ENCODE assay signal across 9 cellular contexts in the genomic region with DNA sequence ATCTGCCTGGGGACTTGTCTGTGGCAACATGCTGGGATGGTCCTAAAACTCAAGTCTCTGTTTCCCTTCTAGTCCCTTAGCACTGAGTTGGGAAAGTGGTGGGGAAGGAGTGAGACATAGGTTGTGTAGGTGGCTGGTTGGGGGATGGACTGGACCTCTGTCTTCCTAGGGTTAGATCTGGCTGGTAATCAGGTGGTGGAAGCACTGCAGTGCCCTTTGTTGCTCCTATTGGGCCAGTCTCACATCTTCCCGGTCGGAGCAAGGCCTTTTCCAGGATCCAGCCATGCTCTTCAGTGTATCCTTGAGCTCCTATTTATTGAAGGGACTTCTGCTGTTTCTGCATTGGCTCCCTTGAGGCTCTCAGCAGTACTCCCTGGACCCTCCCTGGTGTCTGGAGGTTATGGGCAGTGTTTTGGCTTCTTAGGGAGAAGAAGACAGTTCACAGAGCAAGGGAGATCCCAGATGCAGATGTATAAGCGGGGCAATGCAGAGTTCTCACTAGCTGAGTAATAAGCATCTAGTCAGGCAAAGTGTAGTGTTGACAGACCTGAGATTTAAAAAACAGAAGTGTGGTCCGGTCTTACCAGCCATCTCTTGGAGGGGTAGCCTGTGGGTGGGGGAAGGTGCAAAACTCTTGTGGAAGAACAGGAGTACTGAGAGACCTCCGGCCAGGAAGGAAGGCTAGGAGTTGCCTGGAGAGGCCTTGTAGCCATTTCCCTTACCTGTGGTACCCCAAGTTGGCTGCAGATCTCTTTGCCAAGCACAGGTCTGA. TPM values are rescaled to one million over a fixed set of nuclear protein-coding genes. Genes with fewer than 3 reads are reported as not detected.
DNase-seq lines count a peak whose midpoint lies in the region; ATAC-seq, FAIRE-seq and TF ChIP-seq lines count a peak whose summit lies in the region.
"Had no signal": no experiment of that assay in that cellular context is flagged by ENCODE, and none has a peak within 500 bp of the region (broad histone marks: within the 10 kb centered on the region; RNA-seq: fewer than 3 reads in every experiment).

No MANE protein-coding gene starts in this region.

- H3K79me2 ChIP-seq in HepG2 (ENCODE audit: insufficient read depth, low read length) = peaks cover 64% of the 10 kb centered on the region

- H2AFZ ChIP-seq in HepG2 (ENCODE audit: low read length) = no peak overlapping the region

- H3K27me3 ChIP-seq in cardiac muscle cell = no peaks in the 10 kb centered on the region
- H3K27me3 ChIP-seq in HepG2 (ENCODE audit: control insufficient read depth in 1 of 2, insufficient read depth in 2 of 2, low read length in 2 of 2) = no peaks in the 10 kb centered on the region; a peak in 1 of 5 replicates
- H3K27me3 ChIP-seq in upper lobe of left lung = no peaks in the 10 kb centered on the region

- H4K20me1 ChIP-seq in HepG2 (ENCODE audit: insufficient read depth, low read length) = peaks cover 38% of the 10 kb centered on the region

- H3K4me1 Mint-ChIP-seq in activated naive CD8-positive, alpha-beta T cell treated with anti-CD3 and anti-CD28 coated beads for 36 hours = peaks cover 39% of the 10 kb centered on the region

- in situ Hi-C loops in HepG2 (cut with HindIII; ENCODE audit: extremely low pct_ligation_motif_present, low pct_unique_long_range_greater_than_20kb) = no loop called here

- H3K27ac ChIP-seq in cardiac muscle cell (peak overlapping the region; percentile 96), HepG2 (ENCODE audit: extremely low read length, insufficient read depth, low read length) (peak overlapping the region; percentile 88), upper lobe of left lung (peak overlapping the region; percentile 87 to 98 (median 94))

- H3K36me3 Mint-ChIP-seq in activated naive CD8-positive, alpha-beta T cell treated with anti-CD3 and anti-CD28 coated beads for 36 hours = peaks cover 10% of the 10 kb centered on the region

- POLR2A ChIA-PET in HepG2 (lab: Yijun Ruan, JAX) = interaction anchor here (0.9 to 6.2 kb wide), 16 partner anchors 11 to 389 kb away, joined by 3 to 47 read pairs (median 5); a partner anchor contains a TSS

- H3K27me3 Mint-ChIP-seq in activated naive CD8-positive, alpha-beta T cell treated with anti-CD3 and anti-CD28 coated beads for 36 hours = no peaks in the 10 kb centered on the region

- TF ChIP-seq EP300 in HepG2 (IDR thresholded peaks at IDR 0.05; ENCODE audit: low read depth in 2 of 2, low read length in 2 of 2) = no peak
- TF ChIP-seq EP300 in HepG2 (CRISPR knock-in tag; IDR thresholded peaks at IDR 0.05; ENCODE audit: borderline replicate concordance) = no peak
- no peak for TF ChIP-seq EP300 in upper lobe of left lung (IDR thresholded peaks at IDR 0.05)

- H3K27ac Mint-ChIP-seq in activated naive CD8-positive, alpha-beta T cell treated with anti-CD3 and anti-CD28 coated beads for 36 hours = peak overlapping the region; percentile 88

- no peaks in the 10 kb centered on the region for H3K9me3 Mint-ChIP-seq in activated naive CD8-positive, alpha-beta T cell treated with anti-CD3 and anti-CD28 coated beads for 36 hours

- peak overlapping the region; percentile 85 for H3K4me3 Mint-ChIP-seq in activated naive CD8-positive, alpha-beta T cell treated with anti-CD3 and anti-CD28 coated beads for 36 hours

- no peaks in the 10 kb centered on the region for H3K36me3 ChIP-seq in cardiac muscle cell
- peaks cover 0 to 4% of the 10 kb centered on the region in 2 experiments; a peak in 3 of 5 replicates for H3K36me3 ChIP-seq in HepG2 (replicated peaks in 1 of 2; ENCODE audit: control insufficient read depth in 1 of 2, insufficient read depth in 2 of 2, low read length in 2 of 2)
- H3K36me3 ChIP-seq in upper lobe of left lung = no peaks in the 10 kb centered on the region

- TF ChIP-seq CTCF in cardiac muscle cell (IDR thresholded peaks at IDR 0.05; ENCODE audit: low read depth, low read length) = no peak
- TF ChIP-seq CTCF in HepG2 (CRISPR knock-in tag; IDR thresholded peaks at IDR 0.05) = no peak
- TF ChIP-seq CTCF in upper lobe of left lung (IDR thresholded peaks at IDR 0.05) = no peak

- peak overlapping the region; percentile 89 for H3K4me2 ChIP-seq in HepG2 (ENCODE audit: low read depth, low read length)

- intact Hi-C loops in cardiac septum (cut with DNase I) = loop anchor here (2.0 kb wide), 1 partner anchor 17 kb away; no protein-coding TSS in a partner anchor
- intact Hi-C loops in HepG2 (cut with micrococcal nuclease; ENCODE audit: unreplicated experiment) = loop anchor here (1.0 kb wide), 2 partner anchors 12 to 29 kb away; no protein-coding TSS in a partner anchor

- H3K9me3 ChIP-seq in cardiac muscle cell (ENCODE audit: low read depth) (no peaks in the 10 kb centered on the region), HepG2 (ENCODE audit: low read length) (no peaks in the 10 kb centered on the region), upper lobe of left lung (no peaks in the 10 kb centered on the region)

- peak overlapping the region; percentile 99 for H3K9ac ChIP-seq in HepG2 (ENCODE audit: insufficient read depth, low read depth, low read length)

- DNase-seq in cardiac muscle cell (ENCODE audit: low read depth in 1 of 2, low spot score in 1 of 2) = no peak
- DNase-seq in cardiac septum (ENCODE audit: low spot score) = no peak
- no peak for DNase-seq in activated naive CD8-positive, alpha-beta T cell treated with anti-CD3 and anti-CD28 coated beads for 36 hours
- no peak for DNase-seq in HepG2 (ENCODE audit: low spot score)
- DNase-seq in upper lobe of left lung = no peak
- no peak for DNase-seq in NCI-H187 (lab: John Stamatoyannopoulos, UW)
- DNase-seq: activated CD8-positive, alpha-beta memory T cell treated with anti-CD3 and anti-CD28 coated beads, Interleukin-2, amount 50 U/mL, for 4 hours had no signal

- no peak for FAIRE-seq in HepG2 (lab: Jason Lieb, UNC)

- TF ChIP-seq POLR2A in HepG2 (IDR thresholded peaks at IDR 0.05; ENCODE audit: insufficient read depth in 1 of 2, low read depth in 2 of 2, low read length in 2 of 2) = no peak
- no peak for TF ChIP-seq POLR2A in upper lobe of left lung (IDR thresholded peaks at IDR 0.05)

- ATAC-seq in HepG2 (no peak), upper lobe of left lung (ENCODE audit: low FRiP score in 2 of 2) (no peak), GM19452 (IDR thresholded peaks at IDR 0.05; ENCODE audit: unreplicated experiment) (no peak), GM21786 (IDR thresholded peaks at IDR 0.05; ENCODE audit: unreplicated experiment) (no peak)

- H3K4me3 ChIP-seq in cardiac muscle cell = peak overlapping the region; percentile 72
- peak overlapping the region; percentile 97 to 99 (median 97) for H3K4me3 ChIP-seq in HepG2 (replicated peaks in 1 of 3; ENCODE audit: insufficient read depth in 1 of 3, low read depth in 2 of 3, low read length in 3 of 3)
- peak overlapping the region in 3 of 4 donors; percentile 73 to 97 (median 97) for H3K4me3 ChIP-seq in upper lobe of left lung

- BruUV-seq in HepG2 (replicated peaks; lab: Mats Ljungman, UMichigan) = no TSS peak

- H3K4me1 ChIP-seq in cardiac muscle cell (ENCODE audit: low read depth) (peaks cover 33% of the 10 kb centered on the region), HepG2 (ENCODE audit: insufficient read depth, low read length) (peaks cover 50% of the 10 kb centered on the region), upper lobe of left lung (peaks cover 44 to 60% (median 51%) of the 10 kb centered on the region in 4 donors)

- CTCF ChIA-PET in HepG2 (lab: Yijun Ruan, JAX; ENCODE audit: low intra/inter-chr PET ratio, low total read pairs) = interaction anchor here (1.5 kb wide), 1 partner anchor 29 kb away, joined by 5 read pairs; no protein-coding TSS in a partner anchor

- 60% methylated on average over 4 of the region's 5 CpGs for WGBS in HepG2 (ENCODE audit: low lambda C conversion rate)
- 67 to 70% methylated on average over 5 of the region's 5 CpGs for WGBS in upper lobe of left lung, 2 donors

- TF ChIP-seq RAD21 in HepG2 (CRISPR knock-in tag; IDR thresholded peaks at IDR 0.05) = no peak

RNA-seq across cellular contexts. Expression of a gene that starts 1.3 kb away (rescaled TPM):
- total RNA-seq in cardiac muscle cell (77.6 and 213 TPM in 2 replicates), cardiac septum (87.1 TPM), HepG2 (2016; rRNA removed; fragmentation: Illumina TruSeq; extraction: Trizol) (214 and 224 TPM in 2 replicates), upper lobe of left lung (100 to 1,000 TPM in 2 of 6 donors, 10 to 100 TPM in 4; 50.2 to 203 (median 78.3) TPM)
- polyA plus RNA-seq in cardiac muscle cell (220 and 235 TPM in 2 replicates), HepG2 (2011; rRNA removed) (168 and 198 TPM in 2 replicates)
- total RNA-seq in activated naive CD8-positive, alpha-beta T cell treated with anti-CD3 and anti-CD28 coated beads for 36 hours = 100 to 1,000 TPM; 174 to 181 TPM
- 79.7 and 100.0 TPM in 2 replicates for total RNA-seq in HepG2 (2016; cell fraction: cytosol; rRNA removed; fragmentation: Illumina TruSeq; extraction: Trizol; ENCODE audit: low read depth)
- total RNA-seq in HepG2 (2016; cell fraction: insoluble cytoplasmic fraction; rRNA removed; fragmentation: Illumina TruSeq; extraction: Trizol) = 209 and 229 TPM in 2 replicates
- 120 and 150 TPM in 2 replicates for total RNA-seq in HepG2 (2016; cell fraction: membrane; rRNA removed; fragmentation: Illumina TruSeq; extraction: Trizol)
- total RNA-seq in HepG2 (2016; cell fraction: nucleus; rRNA removed; fragmentation: Illumina TruSeq; extraction: Trizol) = 79.9 and 90.1 TPM in 2 replicates
- polyA plus RNA-seq in HepG2 (2011; cell fraction: cytosol; rRNA removed) = 212 and 299 TPM in 2 replicates
- 132 and 146 TPM in 2 replicates for polyA plus RNA-seq in HepG2 (2011; cell fraction: nucleus; rRNA removed)
- polyA plus RNA-seq in HepG2 (2012) = 140 and 216 TPM in 2 replicates
- polyA plus RNA-seq in HepG2 (2016; cell fraction: cytosol; fragmentation: Illumina TruSeq; extraction: Trizol; ENCODE audit: low read depth) = 108 and 138 TPM in 2 replicates
- polyA plus RNA-seq in HepG2 (2016; cell fraction: insoluble cytoplasmic fraction; fragmentation: Illumina TruSeq; extraction: Trizol; ENCODE audit: low read depth) = 277 and 305 TPM in 2 replicates
- 139 and 154 TPM in 2 replicates for polyA plus RNA-seq in HepG2 (2016; cell fraction: membrane; fragmentation: Illumina TruSeq; extraction: Trizol; ENCODE audit: low read depth)
- 173 and 182 TPM in 2 replicates for polyA plus RNA-seq in HepG2 (2016; cell fraction: nucleus; fragmentation: Illumina TruSeq; extraction: Trizol; ENCODE audit: insufficient read depth, low read depth)
- polyA minus RNA-seq in HepG2 (2011; rRNA and poly(A)+ RNA removed; ENCODE audit: low replicate concordance) = 366 and 394 TPM in 2 replicates
- polyA minus RNA-seq in HepG2 (2011; cell fraction: cytosol; rRNA and poly(A)+ RNA removed) = 157 and 165 TPM in 2 replicates
- polyA minus RNA-seq in HepG2 (2011; cell fraction: nucleus; rRNA and poly(A)+ RNA removed) = 60.0 and 81.7 TPM in 2 replicates

RNA-seq across cellular contexts. Expression of a gene that starts 2.0 kb away (rescaled TPM):
- total RNA-seq in cardiac muscle cell = 42.1 and 61.8 TPM in 2 replicates
- 65.2 and 70.2 TPM in 2 replicates for polyA plus RNA-seq in cardiac muscle cell
- total RNA-seq in cardiac septum = 27.9 TPM
- total RNA-seq in activated naive CD8-positive, alpha-beta T cell treated with anti-CD3 and anti-CD28 coated beads for 36 hours = 10 to 100 TPM; 42.2 to 42.4 TPM
- 24.8 and 43.3 TPM in 2 replicates for total RNA-seq in HepG2 (2016; rRNA removed; fragmentation: Illumina TruSeq; extraction: Trizol)
- total RNA-seq in HepG2 (2016; cell fraction: cytosol; rRNA removed; fragmentation: Illumina TruSeq; extraction: Trizol; ENCODE audit: low read depth) = 11.2 and 11.7 TPM in 2 replicates
- total RNA-seq in HepG2 (2016; cell fraction: insoluble cytoplasmic fraction; rRNA removed; fragmentation: Illumina TruSeq; extraction: Trizol) = 22.8 and 43.9 TPM in 2 replicates
- total RNA-seq in HepG2 (2016; cell fraction: membrane; rRNA removed; fragmentation: Illumina TruSeq; extraction: Trizol) = 7.4 and 8.2 TPM in 2 replicates
- 43.8 and 49.8 TPM in 2 replicates for total RNA-seq in HepG2 (2016; cell fraction: nucleus; rRNA removed; fragmentation: Illumina TruSeq; extraction: Trizol)
- polyA plus RNA-seq in HepG2 (2011; rRNA removed) = 40.9 and 51.3 TPM in 2 replicates
- 17.4 and 28.9 TPM in 2 replicates for polyA plus RNA-seq in HepG2 (2011; cell fraction: cytosol; rRNA removed)
- polyA plus RNA-seq in HepG2 (2011; cell fraction: nucleus; rRNA removed) = 414 and 516 TPM in 2 replicates
- polyA plus RNA-seq in HepG2 (2012) = 22.1 and 28.1 TPM in 2 replicates
- polyA plus RNA-seq in HepG2 (2016; cell fraction: cytosol; fragmentation: Illumina TruSeq; extraction: Trizol; ENCODE audit: low read depth) = 3.3 and 4.0 TPM in 2 replicates
- 22.0 and 24.2 TPM in 2 replicates for polyA plus RNA-seq in HepG2 (2016; cell fraction: insoluble cytoplasmic fraction; fragmentation: Illumina TruSeq; extraction: Trizol; ENCODE audit: low read depth)
- polyA plus RNA-seq in HepG2 (2016; cell fraction: membrane; fragmentation: Illumina TruSeq; extraction: Trizol; ENCODE audit: low read depth) = 4.4 and 6.6 TPM in 2 replicates
- 153 and 170 TPM in 2 replicates for polyA plus RNA-seq in HepG2 (2016; cell fraction: nucleus; fragmentation: Illumina TruSeq; extraction: Trizol; ENCODE audit: insufficient read depth, low read depth)
- 38.6 and 47.8 TPM in 2 replicates for polyA minus RNA-seq in HepG2 (2011; rRNA and poly(A)+ RNA removed; ENCODE audit: low replicate concordance)
- polyA minus RNA-seq in HepG2 (2011; cell fraction: cytosol; rRNA and poly(A)+ RNA removed) = 8.8 and 11.4 TPM in 2 replicates
- polyA minus RNA-seq in HepG2 (2011; cell fraction: nucleus; rRNA and poly(A)+ RNA removed) = 35.9 and 44.5 TPM in 2 replicates
- total RNA-seq in upper lobe of left lung = 100 to 1,000 TPM in 1 of 6 donors, 10 to 100 TPM in 5; 30.6 to 201 (median 50.6) TPM

RNA-seq across cellular contexts. Expression of a gene that starts 3.4 kb away (rescaled TPM):
- 75.3 and 80.7 TPM in 2 replicates for total RNA-seq in cardiac muscle cell
- 61.3 and 68.3 TPM in 2 replicates for polyA plus RNA-seq in cardiac muscle cell
- 23.0 TPM for total RNA-seq in cardiac septum
- 10 to 100 TPM; 45.9 to 47.5 TPM for total RNA-seq in activated naive CD8-positive, alpha-beta T cell treated with anti-CD3 and anti-CD28 coated beads for 36 hours
- total RNA-seq in HepG2 (2016; rRNA removed; fragmentation: Illumina TruSeq; extraction: Trizol) = 53.4 and 53.8 TPM in 2 replicates
- total RNA-seq in HepG2 (2016; cell fraction: cytosol; rRNA removed; fragmentation: Illumina TruSeq; extraction: Trizol; ENCODE audit: low read depth) = 48.1 and 65.0 TPM in 2 replicates
- total RNA-seq in HepG2 (2016; cell fraction: insoluble cytoplasmic fraction; rRNA removed; fragmentation: Illumina TruSeq; extraction: Trizol) = 54.0 and 55.5 TPM in 2 replicates
- total RNA-seq in HepG2 (2016; cell fraction: membrane; rRNA removed; fragmentation: Illumina TruSeq; extraction: Trizol) = 91.2 and 112 TPM in 2 replicates
- 18.7 and 22.3 TPM in 2 replicates for total RNA-seq in HepG2 (2016; cell fraction: nucleus; rRNA removed; fragmentation: Illumina TruSeq; extraction: Trizol)
- polyA plus RNA-seq in HepG2 (2011; rRNA removed) = 44.2 and 45.5 TPM in 2 replicates
- polyA plus RNA-seq in HepG2 (2011; cell fraction: cytosol; rRNA removed) = 45.9 and 53.3 TPM in 2 replicates
- polyA plus RNA-seq in HepG2 (2011; cell fraction: nucleus; rRNA removed) = 22.1 and 23.2 TPM in 2 replicates
- polyA plus RNA-seq in HepG2 (2012) = 25.9 and 34.6 TPM in 2 replicates
- polyA plus RNA-seq in HepG2 (2016; cell fraction: cytosol; fragmentation: Illumina TruSeq; extraction: Trizol; ENCODE audit: low read depth) = 42.2 and 59.3 TPM in 2 replicates
- 50.1 and 54.2 TPM in 2 replicates for polyA plus RNA-seq in HepG2 (2016; cell fraction: insoluble cytoplasmic fraction; fragmentation: Illumina TruSeq; extraction: Trizol; ENCODE audit: low read depth)
- polyA plus RNA-seq in HepG2 (2016; cell fraction: membrane; fragmentation: Illumina TruSeq; extraction: Trizol; ENCODE audit: low read depth) = 66.6 and 83.2 TPM in 2 replicates
- polyA plus RNA-seq in HepG2 (2016; cell fraction: nucleus; fragmentation: Illumina TruSeq; extraction: Trizol; ENCODE audit: insufficient read depth, low read depth) = 28.8 and 33.3 TPM in 2 replicates
- polyA minus RNA-seq in HepG2 (2011; rRNA and poly(A)+ RNA removed; ENCODE audit: low replicate concordance) = 45.1 and 58.5 TPM in 2 replicates
- polyA minus RNA-seq in HepG2 (2011; cell fraction: cytosol; rRNA and poly(A)+ RNA removed) = 26.7 and 28.4 TPM in 2 replicates
- polyA minus RNA-seq in HepG2 (2011; cell fraction: nucleus; rRNA and poly(A)+ RNA removed) = 8.2 and 9.8 TPM in 2 replicates
- 10 to 100 TPM; 28.3 to 66.3 (median 34.3) TPM for total RNA-seq in upper lobe of left lung

RNA-seq across cellular contexts. Expression of a gene that starts 27.4 kb away (rescaled TPM):
- total RNA-seq in cardiac muscle cell (89.6 and 95.7 TPM in 2 replicates), cardiac septum (43.8 TPM), HepG2 (2016; rRNA removed; fragmentation: Illumina TruSeq; extraction: Trizol) (53.4 and 59.1 TPM in 2 replicates), upper lobe of left lung (100 to 1,000 TPM in 1 of 6 donors, 10 to 100 TPM in 5; 41.6 to 101 (median 65.0) TPM)
- polyA plus RNA-seq in cardiac muscle cell (68.3 and 87.8 TPM in 2 replicates), HepG2 (2011; rRNA removed) (51.4 and 65.8 TPM in 2 replicates)
- 100 to 1,000 TPM in 1 of 2 experiments, 10 to 100 TPM in 1; 99.6 to 102 TPM for total RNA-seq in activated naive CD8-positive, alpha-beta T cell treated with anti-CD3 and anti-CD28 coated beads for 36 hours
- total RNA-seq in HepG2 (2016; cell fraction: cytosol; rRNA removed; fragmentation: Illumina TruSeq; extraction: Trizol; ENCODE audit: low read depth) = 3.4 and 6.4 TPM in 2 replicates
- 49.7 and 63.5 TPM in 2 replicates for total RNA-seq in HepG2 (2016; cell fraction: insoluble cytoplasmic fraction; rRNA removed; fragmentation: Illumina TruSeq; extraction: Trizol)
- 14.5 and 17.3 TPM in 2 replicates for total RNA-seq in HepG2 (2016; cell fraction: membrane; rRNA removed; fragmentation: Illumina TruSeq; extraction: Trizol)
- total RNA-seq in HepG2 (2016; cell fraction: nucleus; rRNA removed; fragmentation: Illumina TruSeq; extraction: Trizol) = 56.7 and 57.8 TPM in 2 replicates
- 31.1 and 42.0 TPM in 2 replicates for polyA plus RNA-seq in HepG2 (2011; cell fraction: cytosol; rRNA removed)
- polyA plus RNA-seq in HepG2 (2011; cell fraction: nucleus; rRNA removed) = 315 and 402 TPM in 2 replicates
- polyA plus RNA-seq in HepG2 (2012) = 35.8 and 45.8 TPM in 2 replicates
- 3.8 and 5.4 TPM in 2 replicates for polyA plus RNA-seq in HepG2 (2016; cell fraction: cytosol; fragmentation: Illumina TruSeq; extraction: Trizol; ENCODE audit: low read depth)
- 41.9 and 50.8 TPM in 2 replicates for polyA plus RNA-seq in HepG2 (2016; cell fraction: insoluble cytoplasmic fraction; fragmentation: Illumina TruSeq; extraction: Trizol; ENCODE audit: low read depth)
- 4.5 and 8.2 TPM in 2 replicates for polyA plus RNA-seq in HepG2 (2016; cell fraction: membrane; fragmentation: Illumina TruSeq; extraction: Trizol; ENCODE audit: low read depth)
- polyA plus RNA-seq in HepG2 (2016; cell fraction: nucleus; fragmentation: Illumina TruSeq; extraction: Trizol; ENCODE audit: insufficient read depth, low read depth) = 159 and 172 TPM in 2 replicates
- 150 and 170 TPM in 2 replicates for polyA minus RNA-seq in HepG2 (2011; rRNA and poly(A)+ RNA removed; ENCODE audit: low replicate concordance)
- polyA minus RNA-seq in HepG2 (2011; cell fraction: cytosol; rRNA and poly(A)+ RNA removed) = 37.8 and 44.5 TPM in 2 replicates
- polyA minus RNA-seq in HepG2 (2011; cell fraction: nucleus; rRNA and poly(A)+ RNA removed) = 61.0 and 65.3 TPM in 2 replicates

RNA-seq across cellular contexts. Expression of a gene that starts 38.8 kb away (rescaled TPM):
- total RNA-seq in cardiac muscle cell = 1.1 and 4.0 TPM in 2 replicates
- 1.7 and 3.0 TPM in 2 replicates for polyA plus RNA-seq in cardiac muscle cell
- total RNA-seq in cardiac septum = 0.51 TPM
- under 1 TPM; 0.70 to 0.72 TPM for total RNA-seq in activated naive CD8-positive, alpha-beta T cell treated with anti-CD3 and anti-CD28 coated beads for 36 hours
- total RNA-seq in HepG2 (2016; rRNA removed; fragmentation: Illumina TruSeq; extraction: Trizol) = 0.10 and 0.86 TPM in 2 replicates
- 0.18 TPM in 1 of 2 replicates, not detected in the other for total RNA-seq in HepG2 (2016; cell fraction: cytosol; rRNA removed; fragmentation: Illumina TruSeq; extraction: Trizol; ENCODE audit: low read depth)
- 0.10 and 0.93 TPM in 2 replicates for total RNA-seq in HepG2 (2016; cell fraction: insoluble cytoplasmic fraction; rRNA removed; fragmentation: Illumina TruSeq; extraction: Trizol)
- 0.24 and 0.25 TPM in 2 replicates for total RNA-seq in HepG2 (2016; cell fraction: membrane; rRNA removed; fragmentation: Illumina TruSeq; extraction: Trizol)
- total RNA-seq in HepG2 (2016; cell fraction: nucleus; rRNA removed; fragmentation: Illumina TruSeq; extraction: Trizol) = 0.84 and 1.0 TPM in 2 replicates
- polyA plus RNA-seq in HepG2 (2011; rRNA removed) = 0.37 and 0.61 TPM in 2 replicates
- polyA plus RNA-seq in HepG2 (2011; cell fraction: cytosol; rRNA removed) = 0.09 and 0.17 TPM in 2 replicates
- polyA plus RNA-seq in HepG2 (2011; cell fraction: nucleus; rRNA removed) = 4.3 and 5.3 TPM in 2 replicates
- 0.23 and 0.63 TPM in 2 replicates for polyA plus RNA-seq in HepG2 (2012)
- 0.10 TPM in 1 of 2 replicates, not detected in the other for polyA plus RNA-seq in HepG2 (2016; cell fraction: cytosol; fragmentation: Illumina TruSeq; extraction: Trizol; ENCODE audit: low read depth)
- 0.16 and 0.74 TPM in 2 replicates for polyA plus RNA-seq in HepG2 (2016; cell fraction: insoluble cytoplasmic fraction; fragmentation: Illumina TruSeq; extraction: Trizol; ENCODE audit: low read depth)
- polyA plus RNA-seq in HepG2 (2016; cell fraction: membrane; fragmentation: Illumina TruSeq; extraction: Trizol; ENCODE audit: low read depth) = 0.08 TPM in 1 of 2 replicates, not detected in the other
- polyA plus RNA-seq in HepG2 (2016; cell fraction: nucleus; fragmentation: Illumina TruSeq; extraction: Trizol; ENCODE audit: insufficient read depth, low read depth) = 3.4 and 4.5 TPM in 2 replicates
- polyA minus RNA-seq in HepG2 (2011; rRNA and poly(A)+ RNA removed; ENCODE audit: low replicate concordance) = 0.06 and 0.37 TPM in 2 replicates
- not detected in 2 replicates for polyA minus RNA-seq in HepG2 (2011; cell fraction: cytosol; rRNA and poly(A)+ RNA removed)
- polyA minus RNA-seq in HepG2 (2011; cell fraction: nucleus; rRNA and poly(A)+ RNA removed) = 0.39 and 2.0 TPM in 2 replicates
- 10 to 100 TPM in 1 of 6 donors, 1 to 10 TPM in 4, under 1 TPM in 1; 0.66 to 13.1 (median 4.4) TPM for total RNA-seq in upper lobe of left lung
